1 cellular context compared by ENCODE assay signal in genomic region chr17:41957058-41957868, GRCh38.
TF ChIP-seq lines count a peak whose summit lies in the region.

No MANE protein-coding gene starts in this region.

TF ChIP-seq in K562, 482 proteins besides CTCF, POLR2A, EP300 and RAD21:
- TF ChIP-seq NFIC (IDR thresholded peaks at IDR 0.05) (peak; percentile 53), CBFA2T3 (IDR thresholded peaks at IDR 0.05) (0 out of 2 replicates have a peak, but pooled peaks have one; percentile 29), UBTF (IDR thresholded peaks at IDR 0.05; ENCODE audit: borderline replicate concordance in 1 of 2, low read depth in 2 of 2, low read length in 2 of 2) (0 out of 4 replicates have a peak, but pooled peaks of 1 of the 2 experiments have one; percentile 27), GATA2 (CRISPR knock-in tag; IDR thresholded peaks at IDR 0.05) (0 out of 2 replicates have a peak, but pooled peaks have one; percentile 16), BHLHE40 (IDR thresholded peaks at IDR 0.05; ENCODE audit: low read length) (peak; percentile 47; the same call in 1 of the 2 replicates), RBBP5 (IDR thresholded peaks at IDR 0.05; ENCODE audit: borderline replicate concordance, insufficient read depth, low read length, poor library complexity, severe bottlenecking) (no peak), ZNF644 (tag; IDR thresholded peaks at IDR 0.05; ENCODE audit: low read depth) (no peak), GTF2A2 (tag; IDR thresholded peaks at IDR 0.05) (no peak), ZNF586 (CRISPR knock-in tag; conservative IDR thresholded peaks at IDR 0.05) (no peak), PRDM10 (IDR thresholded peaks at IDR 0.05; ENCODE audit: partially characterized antibody) (peak; percentile 25)
